Comparison of ENCODE assay signal across 2 cellular contexts in genomic region chr5:60806591-60807243, GRCh38.
TF ChIP-seq lines count a peak whose summit lies in the region.

No MANE protein-coding gene starts in this region.

TF ChIP-seq in GM23338, 12 proteins besides CTCF, POLR2A, EP300 and RAD21:
- TF ChIP-seq EZH2phosphoT487 (IDR thresholded peaks at IDR 0.05; ENCODE audit: unreplicated experiment) (no peak), ETS1 (IDR thresholded peaks at IDR 0.05) (0 out of 2 replicates have a peak, but pooled peaks have one; percentile 34)

TF ChIP-seq in H1, 55 proteins besides CTCF, POLR2A, EP300 and RAD21:
- TF ChIP-seq KDM4A (IDR thresholded peaks at IDR 0.05; ENCODE audit: low read depth, low read length, severe bottlenecking) (no peak), YY1 (IDR thresholded peaks at IDR 0.05; ENCODE audit: low read depth, low read length) (peak; percentile 77)
